29 cellular contexts compared by ENCODE assay signal in genomic region chr6:55003726-55004415, GRCh38.
"Had no signal": no experiment of that assay in that cellular context is flagged by ENCODE, and none has a peak within 500 bp of the region (broad histone marks: within the 10 kb centered on the region; RNA-seq: fewer than 3 reads in every experiment).

No MANE protein-coding gene starts in this region.

- H3K27ac ChIP-seq: adrenal gland, body of pancreas, breast epithelium, KMS-11, Peyer's patch, WERI-Rb-1 had no signal

- H3K9me3 ChIP-seq: adrenal gland, body of pancreas, breast epithelium, Peyer's patch had no signal

- DNase-seq: activated CD4-positive, alpha-beta T cell treated with anti-CD3 and anti-CD28 coated beads, Interleukin-2, amount 10 ng/mL, durations not matched to agents 7 days and 5 days; activated CD4-positive, alpha-beta T cell treated with anti-CD3 and anti-CD28 coated beads, Interleukin-2, amount 50 U/mL, for 48 hours; activated CD8-positive, alpha-beta T cell treated with anti-CD3 and anti-CD28 coated beads, Interleukin-2, amount 10 ng/mL, durations not matched to agents 7 days and 5 days; activated gamma-delta T cell treated with Interleukin-2 at 50 U/mL for 16 hours; activated naive CD4-positive, alpha-beta T cell treated with anti-CD3 and anti-CD28 coated beads for 36 hours; activated T-cell treated with anti-CD3 and anti-CD28 coated beads, Interleukin-2, amount 50 U/mL, for 24 hours; adrenal gland; body of pancreas; cerebellar nuclear complex; MM.1S; MV-4-11; NCI-H1092 treated with DMSO at 0.1 percent for 48 hours; NCI-H1417; NCI-H146; NCI-H187 treated with DMSO at 0.1 percent for 48 hours; NCI-H2081; NCI-H2171 treated with DMSO at 0.1 percent for 48 hours; NCI-H2227 treated with DMSO at 0.1 percent for 48 hours; NCI-H446; NCI-H510A treated with DMSO at 0.1 percent for 48 hours; PC-3; Peyer's patch; RPMI8226; SW 1271; T1000; WERI-Rb-1 had no signal

- ATAC-seq: activated CD8-positive, alpha-beta T cell treated with anti-CD3 and anti-CD28 coated beads, Interleukin-2, amount 10 ng/mL, durations not matched to agents 7 days and 5 days; activated naive CD4-positive, alpha-beta T cell treated with anti-CD3 and anti-CD28 coated beads, Interleukin-2, amount 50 U/mL, for 72 hours; body of pancreas; PC-3 had no signal

- H3K4me1 ChIP-seq: adrenal gland, body of pancreas, breast epithelium, Peyer's patch had no signal

- H3K27me3 ChIP-seq: adrenal gland, body of pancreas, breast epithelium, Peyer's patch had no signal

- H3K4me3 ChIP-seq: adrenal gland, body of pancreas, breast epithelium, Peyer's patch had no signal

- H3K36me3 ChIP-seq: adrenal gland, breast epithelium, Peyer's patch, WERI-Rb-1 had no signal
